1 cellular context compared by ENCODE assay signal in the genomic region with DNA sequence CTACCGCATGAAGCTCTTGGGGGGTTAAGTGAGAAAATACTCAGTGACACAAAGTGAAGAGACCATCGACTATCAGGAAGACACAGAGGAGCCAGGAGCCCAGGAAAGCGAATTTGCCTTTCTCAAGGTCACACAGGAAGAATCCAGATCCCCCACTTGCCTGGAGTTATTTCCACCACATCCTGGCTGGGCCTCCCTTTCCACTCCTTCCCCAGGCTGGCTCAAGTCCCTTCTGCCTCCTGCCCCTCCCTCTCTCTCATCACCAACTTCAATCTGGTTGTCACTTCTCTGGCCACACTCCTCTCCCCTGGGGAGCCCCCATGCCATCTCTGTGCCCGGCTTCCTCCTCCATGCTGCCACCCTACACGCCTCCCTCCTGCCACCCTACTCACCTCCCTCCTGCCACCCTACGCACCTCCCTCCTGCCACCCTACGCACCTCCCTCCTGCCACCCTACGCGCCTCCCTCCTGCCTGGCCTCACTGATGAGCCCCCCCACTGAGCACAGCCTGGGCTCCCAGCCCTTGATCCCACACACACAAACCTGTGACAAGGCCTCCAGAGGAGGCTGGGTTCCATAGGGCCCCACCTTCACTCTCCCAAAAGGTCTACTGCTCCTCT.
TF ChIP-seq lines count a peak whose summit lies in the region.

No MANE protein-coding gene starts in this region.

TF ChIP-seq in H1, 55 proteins besides CTCF, POLR2A, EP300 and RAD21:
- TF ChIP-seq SP1 (IDR thresholded peaks at IDR 0.05; ENCODE audit: low read depth, low read length): no peak
- TF ChIP-seq SIN3A (conservative IDR thresholded peaks at IDR 0.05 in 1 of 2, IDR thresholded peaks at IDR 0.05 in 1 of 2; ENCODE audit: low read depth in 1 of 2, low read length in 2 of 2): no peak
- TF ChIP-seq JUND (IDR thresholded peaks at IDR 0.05; ENCODE audit: low read length): no peak
- no peak for TF ChIP-seq HDAC2 (IDR thresholded peaks at IDR 0.05; ENCODE audit: borderline replicate concordance in 1 of 2, low read depth in 2 of 2, low read length in 2 of 2)
- no peak for TF ChIP-seq ZNF274 (IDR thresholded peaks at IDR 0.05; ENCODE audit: borderline replicate concordance, extremely low read depth, low read length)
- no peak for TF ChIP-seq GABPA (IDR thresholded peaks at IDR 0.05; ENCODE audit: borderline replicate concordance, insufficient read depth, low read length)
- no peak for TF ChIP-seq SP4 (IDR thresholded peaks at IDR 0.05; ENCODE audit: low read length)
- TF ChIP-seq MAFK (IDR thresholded peaks at IDR 0.05; ENCODE audit: low read depth, low read length): no peak
- no peak for TF ChIP-seq RFX5 (IDR thresholded peaks at IDR 0.05; ENCODE audit: borderline replicate concordance, low read depth, low read length)
- TF ChIP-seq, protein P1, sequence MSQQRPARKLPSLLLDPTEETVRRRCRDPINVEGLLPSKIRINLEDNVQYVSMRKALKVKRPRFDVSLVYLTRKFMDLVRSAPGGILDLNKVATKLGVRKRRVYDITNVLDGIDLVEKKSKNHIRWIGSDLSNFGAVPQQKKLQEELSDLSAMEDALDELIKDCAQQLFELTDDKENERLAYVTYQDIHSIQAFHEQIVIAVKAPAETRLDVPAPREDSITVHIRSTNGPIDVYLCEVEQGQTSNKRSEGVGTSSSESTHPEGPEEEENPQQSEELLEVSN (IDR thresholded peaks at IDR 0.05): no peak
- no peak for TF ChIP-seq TBP (IDR thresholded peaks at IDR 0.05; ENCODE audit: low read depth, low read length)
- TF ChIP-seq SRF (IDR thresholded peaks at IDR 0.05; ENCODE audit: low read depth, low read length): no peak
- no peak for TF ChIP-seq CREB1 (IDR thresholded peaks at IDR 0.05)
- no peak for TF ChIP-seq HDAC6 (IDR thresholded peaks at IDR 0.05; ENCODE audit: low read depth, low read length)
- TF ChIP-seq KDM5A (IDR thresholded peaks at IDR 0.05; ENCODE audit: low read length): no peak
